ENCODE assay signal across 23 cellular contexts in genomic region chr1:85058781-85059180, GRCh38. TPM values are rescaled to one million over a fixed set of nuclear protein-coding genes. Genes with fewer than 3 reads are reported as not detected.
A peak's percentile ranks its signal among the peaks of the same experiment; 100 is the strongest.
DNase-seq lines count a peak whose midpoint lies in the region; TF ChIP-seq lines count a peak whose summit lies in the region.
"Had no signal": no experiment of that assay in that cellular context is flagged by ENCODE, and none has a peak within 500 bp of the region (broad histone marks: within the 10 kb centered on the region; RNA-seq: fewer than 3 reads in every experiment).

No MANE protein-coding gene starts in this region.

- intact Hi-C loops in adrenal gland (cut with DNase I), result no loop called here
- intact Hi-C loops in uterus (cut with DNase I; ENCODE audit: low total_unique reads), result no loop called here

- H3K4me3 ChIP-seq in ACC112 (ENCODE audit: low read depth, low read length) (no peak overlapping the region), adrenal gland (no peak overlapping the region), uterus (no peak overlapping the region)
- H3K4me3 ChIP-seq: GM12878, MG63 had no signal

- H3K4me1 ChIP-seq in ACC112 (ENCODE audit: control insufficient read depth, insufficient read depth, low read length, unreplicated experiment) (peaks cover 34% of the 10 kb centered on the region), adrenal gland (replicated peaks in 1 of 2) (peaks cover 14 to 19% of the 10 kb centered on the region in 2 donors), uterus (no peaks in the 10 kb centered on the region)
- H3K4me1 ChIP-seq: BE2C had no signal

- TF ChIP-seq CTCF in adrenal gland (IDR thresholded peaks at IDR 0.05) (no peak), uterus (IDR thresholded peaks at IDR 0.05) (no peak)

- no peaks in the 10 kb centered on the region for H3K27me3 ChIP-seq in ACC112 (ENCODE audit: insufficient read depth, low read length)
- no peaks in the 10 kb centered on the region for H3K27me3 ChIP-seq in adrenal gland
- H3K27me3 ChIP-seq in uterus, result no peaks in the 10 kb centered on the region
- H3K27me3 ChIP-seq: BE2C, MG63 had no signal

- peak overlapping the region; percentile 40 for H3K27ac ChIP-seq in ACC112 (ENCODE audit: low read depth, low read length)
- peak overlapping the region in 3 of 5 donors; percentile 32 to 43 (median 34) for H3K27ac ChIP-seq in adrenal gland
- H3K27ac ChIP-seq in uterus, result no peak overlapping the region
- H3K27ac ChIP-seq: HL-60, KMS-11 had no signal

- H3K9me3 ChIP-seq in adrenal gland (replicated peaks in 1 of 3), result no peaks in the 10 kb centered on the region
- H3K9me3 ChIP-seq in uterus, result no peaks in the 10 kb centered on the region
- H3K9me3 ChIP-seq: BE2C, MG63 had no signal

- peak overlapping the region; percentile 2 for H2AFZ ChIP-seq in ACC112 (ENCODE audit: low read length, unreplicated experiment)

- 9 to 18% (median 14%) methylated on average over 1 of the region's 1 CpG for WGBS in adrenal gland, 4 donors

- DNase-seq in M059J (ENCODE audit: low read depth), result peak; percentile 34
- no peak for DNase-seq in adrenal gland
- DNase-seq in myocyte (ENCODE audit: low read depth), result peak; percentile 20
- no peak for DNase-seq in NK-92 treated with Interleukin-12 subunit alpha and Interleukin-12 subunit beta, amount 100 ng/mL, for 24 hours (lab: John Stamatoyannopoulos, UW)
- no peak for DNase-seq in medulla oblongata (ENCODE audit: extremely low spot score)
- no peak for DNase-seq in uterus
- no peak for DNase-seq in retina
- DNase-seq: 8988T; BE2C; Calu3; CD4-positive, alpha-beta memory T cell; DMS53; EL; GOT3; MG63; NCI-H1105 treated with DMSO at 0.1 percent for 48 hours; NCI-H1694; NCI-H510A treated with DMSO at 0.1 percent for 48 hours; NCI-H774 had no signal

- TF ChIP-seq POLR2A in adrenal gland (IDR thresholded peaks at IDR 0.05), result no peak
- TF ChIP-seq POLR2A in uterus (IDR thresholded peaks at IDR 0.05), result no peak

- H3K79me2 ChIP-seq in ACC112 (ENCODE audit: control insufficient read depth, insufficient read depth, low read length, unreplicated experiment), result no peaks in the 10 kb centered on the region

- H3K36me3 ChIP-seq in ACC112 (ENCODE audit: insufficient read depth, low read length) (no peaks in the 10 kb centered on the region), adrenal gland (replicated peaks in 1 of 2) (no peaks in the 10 kb centered on the region), uterus (no peaks in the 10 kb centered on the region)
- H3K36me3 ChIP-seq: BE2C, MG63 had no signal

RNA-seq across cellular contexts. Expression of gene MCOLN3, which starts 10.5 kb away (rescaled TPM):
- 2.1 and 4.3 TPM in 2 replicates for total RNA-seq in M059J (2014; rRNA removed; shearing (Covaris generic))
- 100 to 1,000 TPM in 1 of 8 donors, 10 to 100 TPM in 7; 12.6 to 183 (median 56.6) TPM for total RNA-seq in adrenal gland
- 100 to 1,000 TPM in 2 of 3 donors, 10 to 100 TPM in 1; 11.3 to 144 (median 140) TPM for polyA plus RNA-seq in adrenal gland
- total RNA-seq in myocyte, result 2.9 and 3.0 TPM in 2 replicates
- polyA plus RNA-seq in myocyte (2012), result 0.28 TPM
- 10 to 100 TPM in 2 of 4 donors, 1 to 10 TPM in 2; 2.1 to 37.7 (median 12.0) TPM for total RNA-seq in uterus

Comparison
In these comparisons a context has a peak if more than half of its experiments do, and no peak if none do; other contexts are left out.
1. H3K27ac ChIP-seq: peak in ACC112 (single experiment) and adrenal gland (3 of 5); none in uterus (0 of 2).
2. DNase-seq: peak in M059J (single experiment) and myocyte (single experiment); none in adrenal gland (0 of 7), NK-92 treated with Interleukin-12 subunit alpha and Interleukin-12 subunit beta, amount 100 ng/mL, for 24 hours (single experiment), medulla oblongata (single experiment), uterus (0 of 2) and retina (single experiment).